Comparison of ENCODE assay signal across 22 cellular contexts in genomic region chr5:51468196-51468595, GRCh38.
DNase-seq lines count a peak whose midpoint lies in the region; ATAC-seq, FAIRE-seq and TF ChIP-seq lines count a peak whose summit lies in the region.
"Had no signal": no experiment of that assay in that cellular context is flagged by ENCODE, and none has a peak within 500 bp of the region (broad histone marks: within the 10 kb centered on the region; RNA-seq: fewer than 3 reads in every experiment).

No MANE protein-coding gene starts in this region.

- H3K27me3 ChIP-seq in BE2C (no peaks in the 10 kb centered on the region), aorta (ENCODE audit: control insufficient read depth in 1 of 2, insufficient read depth in 2 of 2, low read length in 1 of 2) (no peaks in the 10 kb centered on the region)
- H3K27me3 ChIP-seq: spleen, upper lobe of right lung had no signal

- H3K36me3 ChIP-seq in BE2C, result no peaks in the 10 kb centered on the region
- H3K36me3 ChIP-seq in aorta (ENCODE audit: control insufficient read depth in 1 of 2, insufficient read depth in 2 of 2, low read length in 1 of 2), result no peaks in the 10 kb centered on the region
- H3K36me3 ChIP-seq: spleen, upper lobe of right lung had no signal

- intact Hi-C loops in aorta (cut with DNase I), result no loop called here

- H3K9me3 ChIP-seq in BE2C (no peaks in the 10 kb centered on the region), aorta (ENCODE audit: control insufficient read depth, low read length) (no peaks in the 10 kb centered on the region)
- H3K9me3 ChIP-seq: Caco-2, spleen, upper lobe of right lung had no signal

- H3K4me3 ChIP-seq in BE2C (ENCODE audit: low read depth, low read length) (no peak overlapping the region), aorta (ENCODE audit: low read length in 2 of 2) (no peak overlapping the region)
- H3K4me3 ChIP-seq: lung, spleen, upper lobe of right lung had no signal

- no peak for ATAC-seq in aorta (ENCODE audit: low FRiP score)
- ATAC-seq in GM21529 (IDR thresholded peaks at IDR 0.05; ENCODE audit: unreplicated experiment), result no peak
- ATAC-seq: naive thymus-derived CD4-positive, alpha-beta T cell; T-helper 17 cell; upper lobe of right lung had no signal

- FAIRE-seq in islet of Langerhans (lab: Jason Lieb, UNC), result peak; percentile 30
- FAIRE-seq in frontal cortex (lab: Jason Lieb, UNC), result no peak
- FAIRE-seq: RCC 7860 had no signal

- TF ChIP-seq CTCF in BE2C (IDR thresholded peaks at IDR 0.05; ENCODE audit: low read depth, low read length), result peak; percentile 56

- WGBS in aorta, 2 donors, result 19 to 29% methylated on average over 2 of the region's 2 CpGs

- no peak for DNase-seq in BE2C
- DNase-seq in HT-29 (ENCODE audit: low spot score), result peak; percentile 31
- peak; percentile 3 for DNase-seq in SW480 (ENCODE audit: low spot score)
- DNase-seq in NCI-H1105 (lab: John Stamatoyannopoulos, UW), result no peak
- DNase-seq in aorta, result no peak
- DNase-seq in frontal cortex (ENCODE audit: low spot score in 2 of 2), result no peak
- DNase-seq: activated CD8-positive, alpha-beta memory T cell treated with anti-CD3 and anti-CD28 coated beads, Interleukin-2, amount 50 U/mL, for 48 hours; activated naive CD4-positive, alpha-beta T cell treated with anti-CD3 and anti-CD28 coated beads, Interleukin-2, amount 50 U/mL, for 16 hours; GF-D8; naive thymus-derived CD4-positive, alpha-beta T cell; NCI-H1694 treated with DMSO at 0.1 percent for 48 hours; NCI-H526; spleen; stimulated activated naive CD4-positive, alpha-beta T cell; T-helper 17 cell; upper lobe of right lung had no signal

- H3K4me1 ChIP-seq in BE2C (peaks cover 32% of the 10 kb centered on the region), aorta (ENCODE audit: control insufficient read depth in 1 of 2, insufficient read depth in 2 of 2, low read length in 2 of 2) (no peaks in the 10 kb centered on the region)
- H3K4me1 ChIP-seq: Caco-2, spleen, upper lobe of right lung had no signal

- H3K27ac ChIP-seq in aorta (ENCODE audit: low read depth in 1 of 2, low read length in 2 of 2), result no peak overlapping the region
- H3K27ac ChIP-seq: KMS-11, spleen, upper lobe of right lung had no signal

Comparison
In these comparisons a context has a peak if more than half of its experiments do, and no peak if none do; other contexts are left out.
1. DNase-seq: peak in HT-29 (single experiment) and SW480 (single experiment); none in BE2C (single experiment), NCI-H1105 (single experiment), aorta (0 of 2) and frontal cortex (0 of 2).